8 cellular contexts compared by ENCODE assay signal in the genomic region with DNA sequence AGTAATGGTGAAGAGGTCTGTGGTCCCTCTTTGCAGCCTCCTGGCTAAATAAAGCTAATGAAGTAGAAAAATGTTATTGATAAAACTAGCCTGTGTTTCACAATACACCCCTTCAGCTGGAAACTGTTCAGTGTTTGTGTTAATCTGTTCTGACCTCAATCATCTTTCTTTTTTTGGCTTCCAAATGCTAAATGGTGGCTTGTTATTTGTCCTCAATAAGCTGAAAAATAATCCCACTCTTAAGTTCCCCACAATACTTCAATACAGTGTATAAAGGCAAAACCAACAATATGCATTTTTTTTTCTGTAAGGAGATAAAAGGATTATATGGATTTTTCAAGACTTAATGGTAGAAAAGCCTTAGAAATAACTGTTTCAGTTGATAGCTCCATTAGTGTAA.
"Had no signal": no experiment of that assay in that cellular context is flagged by ENCODE, and none has a peak within 500 bp of the region (broad histone marks: within the 10 kb centered on the region; RNA-seq: fewer than 3 reads in every experiment).

No MANE protein-coding gene starts in this region.

- H3K9ac ChIP-seq: GM23248 had no signal

- H3K27ac ChIP-seq: GM23248 had no signal

- H3K4me3 ChIP-seq: GM23248, K562 had no signal

- DNase-seq: GM23248, GOT3, H7, HCEC 1CT, IMR-90, KG1 had no signal

- ATAC-seq: K562 had no signal

- H2AFZ ChIP-seq: GM23248 had no signal

- FAIRE-seq: HTR-8/SVneo, K562 had no signal
